Comparison of ENCODE assay signal across 12 cellular contexts in genomic region chr10:132508497-132509443, GRCh38. TPM values are rescaled to one million over a fixed set of nuclear protein-coding genes. Genes with fewer than 3 reads are reported as not detected.
DNase-seq lines count a peak whose midpoint lies in the region; ATAC-seq and TF ChIP-seq lines count a peak whose summit lies in the region.
"Had no signal": no experiment of that assay in that cellular context is flagged by ENCODE, and none has a peak within 500 bp of the region (broad histone marks: within the 10 kb centered on the region; RNA-seq: fewer than 3 reads in every experiment).

No MANE protein-coding gene starts in this region.

- H3K4me3 ChIP-seq in SK-N-SH (ENCODE audit: low read depth in 2 of 2, low read length in 1 of 2) (no peak overlapping the region), cardiac muscle cell (no peak overlapping the region), osteoblast (ENCODE audit: insufficient read depth, low read length) (no peak overlapping the region), uterus (no peak overlapping the region)

- no peak for TF ChIP-seq RAD21 in SK-N-SH (IDR thresholded peaks at IDR 0.05; ENCODE audit: low read length)

- H3K79me2 ChIP-seq in SK-N-SH (ENCODE audit: insufficient read depth) (no peaks in the 10 kb centered on the region), osteoblast (ENCODE audit: insufficient read depth, low read length) (no peaks in the 10 kb centered on the region)

- CTCF ChIA-PET in SK-N-SH (lab: Yijun Ruan, JAX) = interaction anchor here (1.2 kb wide), 1 partner anchor 12 kb away, joined by 4 read pairs; no protein-coding TSS in a partner anchor

- no peak for TF ChIP-seq CTCF in SK-N-SH (IDR thresholded peaks at IDR 0.05)
- TF ChIP-seq CTCF in cardiac muscle cell (IDR thresholded peaks at IDR 0.05; ENCODE audit: low read depth, low read length) = no peak
- TF ChIP-seq CTCF in osteoblast (IDR thresholded peaks at IDR 0.05; ENCODE audit: extremely low read depth, low read depth, low read length) = peak; percentile 21
- peak in 3 of 4 experiments; percentile 12 to 60 (median 53) for TF ChIP-seq CTCF in uterus (IDR thresholded peaks at IDR 0.05)

- H3K36me3 ChIP-seq in SK-N-SH (replicated peaks in 1 of 2; ENCODE audit: control insufficient read depth in 1 of 2, insufficient read depth in 2 of 2, low read length in 1 of 2) (no peaks in the 10 kb centered on the region), cardiac muscle cell (no peaks in the 10 kb centered on the region), osteoblast (ENCODE audit: insufficient read depth, low read length) (no peaks in the 10 kb centered on the region), uterus (no peaks in the 10 kb centered on the region)
- H3K36me3 ChIP-seq: WERI-Rb-1 had no signal

- H3K9me3 ChIP-seq in SK-N-SH (0 out of 2 replicates have a peak, but pooled peaks cover 4% of the 10 kb centered on the region), cardiac muscle cell (ENCODE audit: low read depth) (no peaks in the 10 kb centered on the region), osteoblast (ENCODE audit: low read depth, low read length) (no peaks in the 10 kb centered on the region), uterus (no peaks in the 10 kb centered on the region)

- H2AFZ ChIP-seq in SK-N-SH (ENCODE audit: low read depth) (no peak overlapping the region), osteoblast (ENCODE audit: low read length) (no peak overlapping the region)

- no peak overlapping the region for H3K9ac ChIP-seq in SK-N-SH

- POLR2A ChIA-PET in SK-N-SH (lab: Yijun Ruan, JAX) = no interaction called here

- no peak for TF ChIP-seq POLR2A in uterus (IDR thresholded peaks at IDR 0.05)

- intact Hi-C loops in uterus (cut with DNase I; ENCODE audit: low total_unique reads) = no loop called here

- H3F3A ChIP-seq in SK-N-SH (replicated peaks; ENCODE audit: insufficient read depth) = no peaks in the 10 kb centered on the region

- WGBS in SK-N-SH (ENCODE audit: low lambda C conversion rate) = 78% methylated on average over 16 of the region's 19 CpGs

- TF ChIP-seq EP300 in SK-N-SH (IDR thresholded peaks at IDR 0.05; ENCODE audit: borderline replicate concordance in 1 of 2, low read depth in 1 of 2, low read length in 1 of 2) = no peak

- DNase-seq in SK-N-SH (peak; percentile 12), cardiac muscle cell (ENCODE audit: low read depth in 1 of 2, low spot score in 1 of 2) (no peak), osteoblast (ENCODE audit: insufficient read length, low spot score, missing footprints) (peak; percentile 52), uterus (peak; percentile 14 to 57), LoVo (ENCODE audit: low spot score) (no peak)
- DNase-seq: nephron progenitor cell; RPMI8226; stimulated activated naive CD4-positive, alpha-beta T cell treated with Interleukin-2 at 50 U/mL for 16 hours; WERI-Rb-1 had no signal

- ATAC-seq in SK-N-SH treated with all-trans-retinoic acid at 6 μM for 48 hours = no peak
- ATAC-seq in GM19324 (IDR thresholded peaks at IDR 0.05; ENCODE audit: low FRiP score, unreplicated experiment) = no peak
- ATAC-seq in GM18907 (IDR thresholded peaks at IDR 0.05; ENCODE audit: unreplicated experiment) = no peak

- H3K27me3 ChIP-seq in SK-N-SH (ENCODE audit: insufficient read depth) (no peaks in the 10 kb centered on the region), cardiac muscle cell (no peaks in the 10 kb centered on the region), osteoblast (ENCODE audit: insufficient read depth, low read length) (peaks cover under 1% of the 10 kb centered on the region), uterus (no peaks in the 10 kb centered on the region)

- H3K4me1 ChIP-seq in SK-N-SH (ENCODE audit: control insufficient read depth in 1 of 2, insufficient read depth in 2 of 2, low read depth in 1 of 2, low read length in 1 of 2) (peaks cover 0 to 6% of the 10 kb centered on the region in 2 experiments; a peak in 1 of 4 replicates), cardiac muscle cell (ENCODE audit: low read depth) (no peaks in the 10 kb centered on the region), osteoblast (ENCODE audit: insufficient read depth, low read length) (peaks cover 7% of the 10 kb centered on the region), uterus (peaks cover 0 to 12% of the 10 kb centered on the region in 2 donors)

- H3K4me2 ChIP-seq in SK-N-SH (no peak overlapping the region), osteoblast (ENCODE audit: insufficient read depth, low read length) (no peak overlapping the region)

- H4K20me1 ChIP-seq in SK-N-SH (ENCODE audit: insufficient read depth) (no peaks in the 10 kb centered on the region), osteoblast (ENCODE audit: insufficient read depth, low read length) (no peaks in the 10 kb centered on the region)

- H3K9me2 ChIP-seq in SK-N-SH = no peaks in the 10 kb centered on the region

- H3K27ac ChIP-seq in SK-N-SH (ENCODE audit: low read depth in 2 of 2, low read length in 1 of 2) = no peak overlapping the region
- peak overlapping the region; percentile 6 for H3K27ac ChIP-seq in cardiac muscle cell
- H3K27ac ChIP-seq in osteoblast (ENCODE audit: low read depth, low read length) = no peak overlapping the region
- H3K27ac ChIP-seq in uterus = peak overlapping the region; percentile 80
- H3K27ac ChIP-seq: WERI-Rb-1 had no signal

TF ChIP-seq in SK-N-SH, 30 proteins besides CTCF, POLR2A, EP300 and RAD21 (continues in another document):
- TF ChIP-seq FOXJ3 (CRISPR knock-in tag; IDR thresholded peaks at IDR 0.05) (no peak), CHD2 (IDR thresholded peaks at IDR 0.05; ENCODE audit: low read length, partially characterized antibody) (no peak), EZH2phosphoT487 (IDR thresholded peaks at IDR 0.05; ENCODE audit: borderline replicate concordance, low read depth) (no peak), JUND (IDR thresholded peaks at IDR 0.05) (no peak), GABPA (IDR thresholded peaks at IDR 0.05; ENCODE audit: low read depth) (no peak), SMC3 (IDR thresholded peaks at IDR 0.05; ENCODE audit: low read depth, low read length) (no peak), RCOR1 (IDR thresholded peaks at IDR 0.05; ENCODE audit: low read length) (no peak), USF2 (IDR thresholded peaks at IDR 0.05; ENCODE audit: borderline replicate concordance, low read depth, low read length) (no peak), FOXM1 (IDR thresholded peaks at IDR 0.05; ENCODE audit: low read depth) (no peak), IRF3 (IDR thresholded peaks at IDR 0.05; ENCODE audit: low read depth, low read length) (no peak), TCF12 (IDR thresholded peaks at IDR 0.05) (no peak)

TF ChIP-seq in SK-N-SH treated with all-trans-retinoic acid at 6 μM for 48 hours, 23 proteins besides CTCF, POLR2A, EP300 and RAD21:
- TF ChIP-seq BACH2 (CRISPR knock-in tag; IDR thresholded peaks at IDR 0.05; ENCODE audit: borderline replicate concordance) = no peak
- no peak for TF ChIP-seq ZNF70 (CRISPR knock-in tag; IDR thresholded peaks at IDR 0.05)
- no peak for TF ChIP-seq OSR1 (CRISPR knock-in tag; IDR thresholded peaks at IDR 0.05)

RNA-seq across cellular contexts. Expression of gene INPP5A, which starts 28.8 kb away (rescaled TPM):
- 12.0 and 12.9 TPM in 2 replicates for polyA plus RNA-seq in SK-N-SH (2012; rRNA removed)
- 11.2 and 11.8 TPM in 2 replicates for polyA plus RNA-seq in SK-N-SH (2012; cell fraction: cytosol; rRNA removed)
- polyA plus RNA-seq in SK-N-SH (2012; cell fraction: nucleus; rRNA removed) = 9.6 and 10.9 TPM in 2 replicates
- 83.6 and 87.0 TPM in 2 replicates for total RNA-seq in cardiac muscle cell
- 90.4 and 97.2 TPM in 2 replicates for polyA plus RNA-seq in cardiac muscle cell
- 20.9 and 22.8 TPM in 2 replicates for total RNA-seq in osteoblast
- 100 to 1,000 TPM in 1 of 4 donors, 10 to 100 TPM in 3; 22.5 to 160 (median 93.2) TPM for total RNA-seq in uterus

Comparison
In these comparisons a context has a peak if more than half of its experiments do, and no peak if none do; other contexts are left out.
1. DNase-seq: peak in SK-N-SH (single experiment), osteoblast (single experiment) and uterus (2 of 2); none in cardiac muscle cell (0 of 2) and LoVo (single experiment).
2. H3K27ac ChIP-seq: peak in cardiac muscle cell (single experiment) and uterus (2 of 2); none in SK-N-SH (0 of 2) and osteoblast (single experiment).
3. CTCF ChIP-seq: peak in osteoblast (single experiment) and uterus (3 of 4); none in SK-N-SH (single experiment) and cardiac muscle cell (single experiment).